In genomic region chr2:41741951-41742563, GRCh38 we compare ENCODE assay signal across 12 cellular contexts.
DNase-seq lines count a peak whose midpoint lies in the region; ATAC-seq lines count a peak whose summit lies in the region.
"Had no signal": no experiment of that assay in that cellular context is flagged by ENCODE, and none has a peak within 500 bp of the region (broad histone marks: within the 10 kb centered on the region; RNA-seq: fewer than 3 reads in every experiment).

No MANE protein-coding gene starts in this region.

- ATAC-seq in GM18867 (IDR thresholded peaks at IDR 0.05; ENCODE audit: unreplicated experiment) (peak; percentile 100), GM21526 (IDR thresholded peaks at IDR 0.05; ENCODE audit: low FRiP score, unreplicated experiment) (peak; percentile 100), HG03108 (IDR thresholded peaks at IDR 0.05; ENCODE audit: unreplicated experiment) (peak; percentile 99)

- DNase-seq in kidney glomerular epithelial cell (lab: John Stamatoyannopoulos, UW) = peak; percentile 56
- no peak for DNase-seq in NK-92 treated with Interleukin-12 subunit alpha and Interleukin-12 subunit beta, amount 100 ng/mL, for 24 hours (lab: John Stamatoyannopoulos, UW)
- no peak for DNase-seq in pons (ENCODE audit: low spot score)
- no peak for DNase-seq in D341Med (ENCODE audit: low spot score)
- DNase-seq in NCI-H2029 (lab: John Stamatoyannopoulos, UW) = no peak
- DNase-seq: activated effector memory CD4-positive, alpha-beta T cell treated with Interleukin-2 at 50 U/mL for 16 hours; KBM-7; kidney; trophoblast cell had no signal
